Comparison of ENCODE assay signal across 9 cellular contexts in genomic region chr12:113461666-113462065, GRCh38. TPM values are rescaled to one million over a fixed set of nuclear protein-coding genes. Genes with fewer than 3 reads are reported as not detected.
DNase-seq lines count a peak whose midpoint lies in the region; ATAC-seq and TF ChIP-seq lines count a peak whose summit lies in the region.
"Had no signal": no experiment of that assay in that cellular context is flagged by ENCODE, and none has a peak within 500 bp of the region (broad histone marks: within the 10 kb centered on the region; RNA-seq: fewer than 3 reads in every experiment).

No MANE protein-coding gene starts in this region.

- H3K27ac Mint-ChIP-seq in activated naive CD8-positive, alpha-beta T cell, result no peak overlapping the region
- H3K27ac Mint-ChIP-seq in activated naive CD8-positive, alpha-beta T cell treated with anti-CD3 and anti-CD28 coated beads, Interleukin-2, amount 50 U/mL, for 24 hours, result no peak overlapping the region
- H3K27ac Mint-ChIP-seq in type B pancreatic cell, result no peak overlapping the region

- peaks cover 34% of the 10 kb centered on the region for H3K27me3 Mint-ChIP-seq in activated naive CD8-positive, alpha-beta T cell
- peaks cover 69% of the 10 kb centered on the region for H3K27me3 Mint-ChIP-seq in activated naive CD8-positive, alpha-beta T cell treated with anti-CD3 and anti-CD28 coated beads, Interleukin-2, amount 50 U/mL, for 24 hours
- H3K27me3 Mint-ChIP-seq in type B pancreatic cell, result peaks cover 93% of the 10 kb centered on the region

- DNase-seq in activated naive CD8-positive, alpha-beta T cell treated with anti-CD3 and anti-CD28 coated beads, Interleukin-2, amount 50 U/mL, for 24 hours, result no peak
- peak; percentile 12 to 63 for DNase-seq in NCI-H526 (lab: John Stamatoyannopoulos, UW)
- peak; percentile 22 for DNase-seq in cerebellar cortex (ENCODE audit: low spot score)
- DNase-seq in type B pancreatic cell (ENCODE audit: extremely low spot score, unreplicated experiment), result no peak
- no peak for DNase-seq in globus pallidus (ENCODE audit: low spot score)
- no peak for DNase-seq in GM03348 (ENCODE audit: low spot score)
- no peak for DNase-seq in midbrain (lab: John Stamatoyannopoulos, UW)

- peak; percentile 67 for TF ChIP-seq CTCF in type B pancreatic cell (conservative IDR thresholded peaks at IDR 0.05)

- H3K9me3 Mint-ChIP-seq in activated naive CD8-positive, alpha-beta T cell (ENCODE audit: low read depth), result no peaks in the 10 kb centered on the region
- H3K9me3 Mint-ChIP-seq in activated naive CD8-positive, alpha-beta T cell treated with anti-CD3 and anti-CD28 coated beads, Interleukin-2, amount 50 U/mL, for 24 hours, result no peaks in the 10 kb centered on the region
- H3K9me3 Mint-ChIP-seq in type B pancreatic cell, result no peaks in the 10 kb centered on the region
- H3K9me3 Mint-ChIP-seq: activated T-cell treated with anti-CD3 and anti-CD28 coated beads, Interleukin-2, amount 50 U/mL, for 24 hours had no signal

- no peaks in the 10 kb centered on the region for H3K36me3 Mint-ChIP-seq in activated naive CD8-positive, alpha-beta T cell
- H3K36me3 Mint-ChIP-seq in activated naive CD8-positive, alpha-beta T cell treated with anti-CD3 and anti-CD28 coated beads, Interleukin-2, amount 50 U/mL, for 24 hours (ENCODE audit: low read depth), result no peaks in the 10 kb centered on the region
- no peaks in the 10 kb centered on the region for H3K36me3 Mint-ChIP-seq in type B pancreatic cell

- ATAC-seq in activated naive CD8-positive, alpha-beta T cell treated with anti-CD3 and anti-CD28 coated beads, Interleukin-2, amount 50 U/mL, for 24 hours, result no peak

- peaks cover 26% of the 10 kb centered on the region for H3K4me1 Mint-ChIP-seq in activated naive CD8-positive, alpha-beta T cell (ENCODE audit: low read depth)
- peaks cover 23% of the 10 kb centered on the region for H3K4me1 Mint-ChIP-seq in activated naive CD8-positive, alpha-beta T cell treated with anti-CD3 and anti-CD28 coated beads, Interleukin-2, amount 50 U/mL, for 24 hours
- H3K4me1 Mint-ChIP-seq in type B pancreatic cell (ENCODE audit: unreplicated experiment), result peaks cover 10% of the 10 kb centered on the region

- peak overlapping the region; percentile 85 for H3K4me3 Mint-ChIP-seq in activated naive CD8-positive, alpha-beta T cell
- no peak overlapping the region for H3K4me3 Mint-ChIP-seq in activated naive CD8-positive, alpha-beta T cell treated with anti-CD3 and anti-CD28 coated beads, Interleukin-2, amount 50 U/mL, for 24 hours
- no peak overlapping the region for H3K4me3 Mint-ChIP-seq in type B pancreatic cell

RNA-seq across cellular contexts. Expression of gene LHX5, which starts 10.0 kb away (rescaled TPM):
- 0.12 TPM in 1 of 2 replicates, not detected in the other for total RNA-seq in type B pancreatic cell (ENCODE audit: low replicate concordance)

RNA-seq across cellular contexts. Expression of gene SDSL, which starts 39.5 kb away (rescaled TPM):
- total RNA-seq in type B pancreatic cell (ENCODE audit: low replicate concordance), result 4.5 and 5.3 TPM in 2 replicates

RNA-seq across cellular contexts. Expression of gene SDS, which starts 58.0 kb away (rescaled TPM):
- not detected in 2 replicates for total RNA-seq in type B pancreatic cell (ENCODE audit: low replicate concordance)

Comparison
In these comparisons a context has a peak if more than half of its experiments do, and no peak if none do; other contexts are left out.
1. DNase-seq: peak in NCI-H526 (2 of 2) and cerebellar cortex (single experiment); none in activated naive CD8-positive, alpha-beta T cell treated with anti-CD3 and anti-CD28 coated beads, Interleukin-2, amount 50 U/mL, for 24 hours (single experiment), type B pancreatic cell (single experiment), globus pallidus (single experiment), GM03348 (single experiment) and midbrain (single experiment).